In genomic region chr6:4133941-4134838, GRCh38 we compare ENCODE assay signal across 8 cellular contexts. TPM values are rescaled to one million over a fixed set of nuclear protein-coding genes. Genes with fewer than 3 reads are reported as not detected.
DNase-seq lines count a peak whose midpoint lies in the region; ATAC-seq, FAIRE-seq and TF ChIP-seq lines count a peak whose summit lies in the region.

No MANE protein-coding gene starts in this region.

- H3K27ac ChIP-seq in Panc1 (ENCODE audit: low read length) = peak overlapping the region; percentile 85

- DNase-seq in GM12891 (ENCODE audit: insufficient read length, low spot score) (peak; percentile 23), Panc1 (ENCODE audit: low read depth, low spot score) (no peak), astrocyte of the spinal cord (ENCODE audit: low read depth, low spot score) (peak; percentile 24), kidney epithelial cell (ENCODE audit: low read depth) (no peak), NCI-H2107 (lab: John Stamatoyannopoulos, UW) (no peak)
- DNase-seq in stimulated activated CD4-positive, alpha-beta T cell treated with anti-CD3 and anti-CD28 coated beads, Interleukin-4, amount 100 ng/mL, for 24 hours = peak; percentile 30

- H3K27me3 ChIP-seq in Panc1 (ENCODE audit: control insufficient read depth, insufficient read depth, low read length) (no peaks in the 10 kb centered on the region), kidney epithelial cell (ENCODE audit: control insufficient read depth, insufficient read depth, low read length) (no peaks in the 10 kb centered on the region)

- no peaks in the 10 kb centered on the region; the same call in 1 of the 2 replicates for H3K36me3 ChIP-seq in Panc1 (ENCODE audit: control insufficient read depth, insufficient read depth, low read length)
- H3K36me3 ChIP-seq in kidney epithelial cell (ENCODE audit: control insufficient read depth, insufficient read depth, low read length) = no peaks in the 10 kb centered on the region

- FAIRE-seq in GM12891 (lab: Jason Lieb, UNC) = peak; percentile 71

- intact Hi-C loops in Panc1 (cut with micrococcal nuclease; ENCODE audit: unreplicated experiment) = no loop called here

- no peaks in the 10 kb centered on the region for H3K9me3 ChIP-seq in Panc1 (ENCODE audit: control insufficient read depth, insufficient read depth, low read depth, low read length)

- CTCF ChIA-PET in Panc1 (lab: Charles Lee) = no interaction called here

- TF ChIP-seq CTCF in Panc1 (IDR thresholded peaks at IDR 0.05) (no peak), astrocyte of the spinal cord (IDR thresholded peaks at IDR 0.05; ENCODE audit: low read depth, low read length) (no peak), kidney epithelial cell (IDR thresholded peaks at IDR 0.05; ENCODE audit: insufficient read depth, low read length, poor library complexity, severe bottlenecking) (no peak)

- no peak for TF ChIP-seq POLR2A in GM12891 (IDR thresholded peaks at IDR 0.05; ENCODE audit: low read depth, low read length)

- peak overlapping the region; percentile 58 to 86 for H3K4me3 ChIP-seq in Panc1 (ENCODE audit: low read depth in 2 of 2, low read length in 2 of 2)
- peak overlapping the region; percentile 90 for H3K4me3 ChIP-seq in astrocyte of the spinal cord (ENCODE audit: low read depth, low read length)
- H3K4me3 ChIP-seq in kidney epithelial cell (ENCODE audit: low read depth, low read length) = peak overlapping the region; percentile 53

- in situ Hi-C loops in Panc1 (cut with HindIII; ENCODE audit: low pct_unique_long_range_greater_than_20kb, low sequenced_read_pairs) (no loop called here), astrocyte of the spinal cord (cut with HindIII; ENCODE audit: low sequenced_read_pairs) (no loop called here)

- POLR2A ChIA-PET in Panc1 (lab: Charles Lee) = no interaction called here

- no peak for ATAC-seq in Panc1
- no peak for ATAC-seq in GM18870 (IDR thresholded peaks at IDR 0.05; ENCODE audit: unreplicated experiment)
- ATAC-seq in GM21360 (IDR thresholded peaks at IDR 0.05; ENCODE audit: unreplicated experiment) = no peak

- BruUV-seq in Panc1 (replicated peaks; lab: Mats Ljungman, UMichigan) = TSS peak; percentile 66

- H3K4me1 ChIP-seq in Panc1 (ENCODE audit: control insufficient read depth, insufficient read depth, low read length) = peaks cover 6% of the 10 kb centered on the region; the same call in 1 of the 2 replicates

TF ChIP-seq in GM12891, 5 proteins besides CTCF, POLR2A, EP300 and RAD21:
- TF ChIP-seq POLR2AphosphoS5 (IDR thresholded peaks at IDR 0.05; ENCODE audit: low read depth, low read length) (no peak), POU2F2 (IDR thresholded peaks at IDR 0.05; ENCODE audit: low read depth, low read length) (no peak), PAX5 (IDR thresholded peaks at IDR 0.05; ENCODE audit: insufficient read depth, low read length, severe bottlenecking) (no peak), SPI1 (IDR thresholded peaks at IDR 0.05; ENCODE audit: low read depth, low read length) (no peak), TAF1 (IDR thresholded peaks at IDR 0.05; ENCODE audit: low read depth, low read length) (no peak)

RNA-seq across cellular contexts. Expression of gene ECI2, which starts 1.2 kb away (rescaled TPM):
- polyA plus RNA-seq in GM12891 (2012; ENCODE audit: low read depth, missing spikeins) = 45.1 TPM
- total RNA-seq in Panc1 (2021; ENCODE audit: unreplicated experiment) (34.5 TPM), kidney epithelial cell (40.7 and 43.4 TPM in 2 replicates)
- polyA plus RNA-seq in Panc1 (2012; ENCODE audit: insufficient read length) = 31.6 TPM

RNA-seq across cellular contexts. Expression of gene FAM217A, which starts 55.3 kb away (rescaled TPM):
- polyA plus RNA-seq in GM12891 (2012; ENCODE audit: low read depth, missing spikeins) = not detected
- total RNA-seq in Panc1 (2021; ENCODE audit: unreplicated experiment) (not detected), kidney epithelial cell (not detected in 2 replicates)
- polyA plus RNA-seq in Panc1 (2012; ENCODE audit: insufficient read length) = not detected

Comparison
In these comparisons a context has a peak if more than half of its experiments do, and no peak if none do; other contexts are left out.
1. DNase-seq: peak in GM12891 (single experiment), astrocyte of the spinal cord (single experiment) and stimulated activated CD4-positive, alpha-beta T cell treated with anti-CD3 and anti-CD28 coated beads, Interleukin-4, amount 100 ng/mL, for 24 hours (single experiment); none in Panc1 (single experiment), kidney epithelial cell (single experiment) and NCI-H2107 (single experiment).
2. Peak in every context shown above with its lines, with median percentiles within 50 percentile points of each other: H3K4me3 ChIP-seq.